Comparison of ENCODE assay signal across 11 cellular contexts in genomic region chr6:2862712-2863174, GRCh38. TPM values are rescaled to one million over a fixed set of nuclear protein-coding genes. Genes with fewer than 3 reads are reported as not detected.
DNase-seq lines count a peak whose midpoint lies in the region; ATAC-seq and FAIRE-seq lines count a peak whose summit lies in the region.
"Had no signal": no experiment of that assay in that cellular context is flagged by ENCODE, and none has a peak within 500 bp of the region (broad histone marks: within the 10 kb centered on the region; RNA-seq: fewer than 3 reads in every experiment).

No MANE protein-coding gene starts in this region.

- peaks cover 52% of the 10 kb centered on the region for H3K4me1 ChIP-seq in CD8-positive, alpha-beta memory T cell (ENCODE audit: insufficient read depth, low read length)

- no peak for FAIRE-seq in HTR-8/SVneo (lab: Jason Lieb, UNC)
- FAIRE-seq in urothelium cell line (lab: Jason Lieb, UNC): no peak

- no peaks in the 10 kb centered on the region for H3K9me3 ChIP-seq in CD8-positive, alpha-beta memory T cell (ENCODE audit: low read length)

- ATAC-seq in GM19372 (IDR thresholded peaks at IDR 0.05; ENCODE audit: low read depth, unreplicated experiment): peak; percentile 49
- peak; percentile 55 for ATAC-seq in HG03135 (IDR thresholded peaks at IDR 0.05; ENCODE audit: unreplicated experiment)
- ATAC-seq: Right ventricle myocardium inferior had no signal

- H3K27me3 ChIP-seq in CD8-positive, alpha-beta memory T cell (ENCODE audit: insufficient read depth, low read length, poor library complexity, severe bottlenecking): no peaks in the 10 kb centered on the region

- H3K27ac Mint-ChIP-seq in CD8-positive, alpha-beta memory T cell: peak overlapping the region; percentile 94 to 100 (median 98)

- no peak overlapping the region for H3K4me3 ChIP-seq in CD8-positive, alpha-beta memory T cell (ENCODE audit: low read length)

- H3K36me3 Mint-ChIP-seq in CD8-positive, alpha-beta memory T cell: peaks cover 0 to 3% (median 0%) of the 10 kb centered on the region in 3 donors

- H3K9me3 Mint-ChIP-seq in CD8-positive, alpha-beta memory T cell: no peaks in the 10 kb centered on the region
- H3K9me3 Mint-ChIP-seq: nephron had no signal

- peaks cover 0 to 1% of the 10 kb centered on the region in 2 donors for H3K27me3 Mint-ChIP-seq in CD8-positive, alpha-beta memory T cell

- peak in 1 of 5 donors; percentile 57 for DNase-seq in CD8-positive, alpha-beta memory T cell
- DNase-seq in activated CD8-positive, alpha-beta memory T cell treated with anti-CD3 and anti-CD28 coated beads, Interleukin-2, amount 50 U/mL, for 48 hours: peak; percentile 70
- DNase-seq in T-helper 9 cell (no peak), HTR-8/SVneo (ENCODE audit: insufficient read length, low spot score) (no peak), urothelium cell line (ENCODE audit: low spot score) (no peak)
- DNase-seq in NK-92 treated with Interleukin-12 subunit alpha and Interleukin-12 subunit beta, amount 100 ng/mL, for 24 hours (lab: John Stamatoyannopoulos, UW): no peak
- DNase-seq: dermis blood vessel endothelial cell had no signal

- CTCF ChIA-PET in CD8-positive, alpha-beta memory T cell (lab: Charles Lee): interaction anchor here (0.6 to 2.0 kb wide), 4 partner anchors 8 to 88 kb away, joined by 3 to 7 read pairs (median 3); no protein-coding TSS in a partner anchor

- POLR2A ChIA-PET in CD8-positive, alpha-beta memory T cell (lab: Charles Lee): interaction anchor here (0.7 to 1.2 kb wide), 4 partner anchors 13 to 40 kb away, joined by 3 to 5 read pairs (median 3); partner anchors contain the start of genes SERPINB1 and SERPINB9

- H3K36me3 ChIP-seq in CD8-positive, alpha-beta memory T cell (ENCODE audit: insufficient read depth, low read length): no peaks in the 10 kb centered on the region

- peaks cover 58 to 81% (median 67%) of the 10 kb centered on the region in 3 donors for H3K4me1 Mint-ChIP-seq in CD8-positive, alpha-beta memory T cell

- no peak overlapping the region for H3K27ac ChIP-seq in CD8-positive, alpha-beta memory T cell (ENCODE audit: low read depth, low read length)

- H3K4me3 Mint-ChIP-seq in CD8-positive, alpha-beta memory T cell: peak overlapping the region in 2 of 7 donors; percentile 72 to 73
- H3K4me3 Mint-ChIP-seq: nephron had no signal

RNA-seq across cellular contexts. Expression of gene SERPINB1, which starts 21.1 kb away (rescaled TPM):
- 10 to 100 TPM; 40.4 to 42.4 TPM for total RNA-seq in CD8-positive, alpha-beta memory T cell
- polyA plus RNA-seq in CD8-positive, alpha-beta memory T cell: 103 TPM

RNA-seq across cellular contexts. Expression of gene SERPINB9, which starts 40.4 kb away (rescaled TPM):
- 10 to 100 TPM; 63.5 to 65.1 TPM for total RNA-seq in CD8-positive, alpha-beta memory T cell
- 42.3 TPM for polyA plus RNA-seq in CD8-positive, alpha-beta memory T cell
